In the genomic region with DNA sequence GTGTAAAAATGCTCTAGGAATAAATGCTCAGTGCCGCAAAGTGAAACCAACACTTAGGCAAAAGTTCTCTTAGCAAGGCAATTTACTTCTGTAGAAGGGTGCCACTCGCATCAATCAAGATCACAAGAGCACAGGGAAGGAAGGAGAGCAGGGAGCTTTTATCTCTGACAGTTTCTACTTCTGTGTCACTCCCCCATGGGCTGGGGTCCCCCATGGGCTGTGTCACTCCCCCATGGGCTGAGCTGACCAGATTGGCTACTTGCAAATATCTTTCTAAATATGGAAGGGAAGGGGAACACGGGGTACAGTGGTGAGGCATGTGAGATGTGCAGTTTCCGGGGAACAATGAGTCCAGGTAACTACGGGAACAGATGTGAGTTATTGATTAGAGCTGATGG, we compare ENCODE assay signal across 1 cellular context.
TF ChIP-seq lines count a peak whose summit lies in the region.

No MANE protein-coding gene starts in this region.

TF ChIP-seq in H1, 55 proteins besides CTCF, POLR2A, EP300 and RAD21:
- TF ChIP-seq SIRT6 (IDR thresholded peaks at IDR 0.05; ENCODE audit: low read length) (no peak), CREB1 (IDR thresholded peaks at IDR 0.05) (no peak), JUND (IDR thresholded peaks at IDR 0.05; ENCODE audit: low read length) (no peak), CTBP2 (IDR thresholded peaks at IDR 0.05; ENCODE audit: borderline replicate concordance, insufficient read depth, insufficient read length, low read length) (no peak), POU5F1 (IDR thresholded peaks at IDR 0.05; ENCODE audit: low read depth, low read length) (no peak), RFX5 (IDR thresholded peaks at IDR 0.05; ENCODE audit: borderline replicate concordance, low read depth, low read length) (no peak), BACH1 (IDR thresholded peaks at IDR 0.05; ENCODE audit: low read length) (no peak), CBX8 (IDR thresholded peaks at IDR 0.05; ENCODE audit: borderline replicate concordance, low read depth, low read length) (no peak), HDAC2 (IDR thresholded peaks at IDR 0.05; ENCODE audit: borderline replicate concordance in 1 of 2, low read depth in 2 of 2, low read length in 2 of 2) (no peak)
- TF ChIP-seq, protein P1, sequence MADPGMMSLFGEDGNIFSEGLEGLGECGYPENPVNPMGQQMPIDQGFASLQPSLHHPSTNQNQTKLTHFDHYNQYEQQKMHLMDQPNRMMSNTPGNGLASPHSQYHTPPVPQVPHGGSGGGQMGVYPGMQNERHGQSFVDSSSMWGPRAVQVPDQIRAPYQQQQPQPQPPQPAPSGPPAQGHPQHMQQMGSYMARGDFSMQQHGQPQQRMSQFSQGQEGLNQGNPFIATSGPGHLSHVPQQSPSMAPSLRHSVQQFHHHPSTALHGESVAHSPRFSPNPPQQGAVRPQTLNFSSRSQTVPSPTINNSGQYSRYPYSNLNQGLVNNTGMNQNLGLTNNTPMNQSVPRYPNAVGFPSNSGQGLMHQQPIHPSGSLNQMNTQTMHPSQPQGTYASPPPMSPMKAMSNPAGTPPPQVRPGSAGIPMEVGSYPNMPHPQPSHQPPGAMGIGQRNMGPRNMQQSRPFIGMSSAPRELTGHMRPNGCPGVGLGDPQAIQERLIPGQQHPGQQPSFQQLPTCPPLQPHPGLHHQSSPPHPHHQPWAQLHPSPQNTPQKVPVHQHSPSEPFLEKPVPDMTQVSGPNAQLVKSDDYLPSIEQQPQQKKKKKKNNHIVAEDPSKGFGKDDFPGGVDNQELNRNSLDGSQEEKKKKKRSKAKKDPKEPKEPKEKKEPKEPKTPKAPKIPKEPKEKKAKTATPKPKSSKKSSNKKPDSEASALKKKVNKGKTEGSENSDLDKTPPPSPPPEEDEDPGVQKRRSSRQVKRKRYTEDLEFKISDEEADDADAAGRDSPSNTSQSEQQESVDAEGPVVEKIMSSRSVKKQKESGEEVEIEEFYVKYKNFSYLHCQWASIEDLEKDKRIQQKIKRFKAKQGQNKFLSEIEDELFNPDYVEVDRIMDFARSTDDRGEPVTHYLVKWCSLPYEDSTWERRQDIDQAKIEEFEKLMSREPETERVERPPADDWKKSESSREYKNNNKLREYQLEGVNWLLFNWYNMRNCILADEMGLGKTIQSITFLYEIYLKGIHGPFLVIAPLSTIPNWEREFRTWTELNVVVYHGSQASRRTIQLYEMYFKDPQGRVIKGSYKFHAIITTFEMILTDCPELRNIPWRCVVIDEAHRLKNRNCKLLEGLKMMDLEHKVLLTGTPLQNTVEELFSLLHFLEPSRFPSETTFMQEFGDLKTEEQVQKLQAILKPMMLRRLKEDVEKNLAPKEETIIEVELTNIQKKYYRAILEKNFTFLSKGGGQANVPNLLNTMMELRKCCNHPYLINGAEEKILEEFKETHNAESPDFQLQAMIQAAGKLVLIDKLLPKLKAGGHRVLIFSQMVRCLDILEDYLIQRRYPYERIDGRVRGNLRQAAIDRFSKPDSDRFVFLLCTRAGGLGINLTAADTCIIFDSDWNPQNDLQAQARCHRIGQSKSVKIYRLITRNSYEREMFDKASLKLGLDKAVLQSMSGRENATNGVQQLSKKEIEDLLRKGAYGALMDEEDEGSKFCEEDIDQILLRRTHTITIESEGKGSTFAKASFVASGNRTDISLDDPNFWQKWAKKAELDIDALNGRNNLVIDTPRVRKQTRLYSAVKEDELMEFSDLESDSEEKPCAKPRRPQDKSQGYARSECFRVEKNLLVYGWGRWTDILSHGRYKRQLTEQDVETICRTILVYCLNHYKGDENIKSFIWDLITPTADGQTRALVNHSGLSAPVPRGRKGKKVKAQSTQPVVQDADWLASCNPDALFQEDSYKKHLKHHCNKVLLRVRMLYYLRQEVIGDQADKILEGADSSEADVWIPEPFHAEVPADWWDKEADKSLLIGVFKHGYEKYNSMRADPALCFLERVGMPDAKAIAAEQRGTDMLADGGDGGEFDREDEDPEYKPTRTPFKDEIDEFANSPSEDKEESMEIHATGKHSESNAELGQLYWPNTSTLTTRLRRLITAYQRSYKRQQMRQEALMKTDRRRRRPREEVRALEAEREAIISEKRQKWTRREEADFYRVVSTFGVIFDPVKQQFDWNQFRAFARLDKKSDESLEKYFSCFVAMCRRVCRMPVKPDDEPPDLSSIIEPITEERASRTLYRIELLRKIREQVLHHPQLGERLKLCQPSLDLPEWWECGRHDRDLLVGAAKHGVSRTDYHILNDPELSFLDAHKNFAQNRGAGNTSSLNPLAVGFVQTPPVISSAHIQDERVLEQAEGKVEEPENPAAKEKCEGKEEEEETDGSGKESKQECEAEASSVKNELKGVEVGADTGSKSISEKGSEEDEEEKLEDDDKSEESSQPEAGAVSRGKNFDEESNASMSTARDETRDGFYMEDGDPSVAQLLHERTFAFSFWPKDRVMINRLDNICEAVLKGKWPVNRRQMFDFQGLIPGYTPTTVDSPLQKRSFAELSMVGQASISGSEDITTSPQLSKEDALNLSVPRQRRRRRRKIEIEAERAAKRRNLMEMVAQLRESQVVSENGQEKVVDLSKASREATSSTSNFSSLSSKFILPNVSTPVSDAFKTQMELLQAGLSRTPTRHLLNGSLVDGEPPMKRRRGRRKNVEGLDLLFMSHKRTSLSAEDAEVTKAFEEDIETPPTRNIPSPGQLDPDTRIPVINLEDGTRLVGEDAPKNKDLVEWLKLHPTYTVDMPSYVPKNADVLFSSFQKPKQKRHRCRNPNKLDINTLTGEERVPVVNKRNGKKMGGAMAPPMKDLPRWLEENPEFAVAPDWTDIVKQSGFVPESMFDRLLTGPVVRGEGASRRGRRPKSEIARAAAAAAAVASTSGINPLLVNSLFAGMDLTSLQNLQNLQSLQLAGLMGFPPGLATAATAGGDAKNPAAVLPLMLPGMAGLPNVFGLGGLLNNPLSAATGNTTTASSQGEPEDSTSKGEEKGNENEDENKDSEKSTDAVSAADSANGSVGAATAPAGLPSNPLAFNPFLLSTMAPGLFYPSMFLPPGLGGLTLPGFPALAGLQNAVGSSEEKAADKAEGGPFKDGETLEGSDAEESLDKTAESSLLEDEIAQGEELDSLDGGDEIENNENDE (IDR thresholded peaks at IDR 0.05; ENCODE audit: insufficient replicate concordance, low read length) = no peak
- TF ChIP-seq, protein P2, sequence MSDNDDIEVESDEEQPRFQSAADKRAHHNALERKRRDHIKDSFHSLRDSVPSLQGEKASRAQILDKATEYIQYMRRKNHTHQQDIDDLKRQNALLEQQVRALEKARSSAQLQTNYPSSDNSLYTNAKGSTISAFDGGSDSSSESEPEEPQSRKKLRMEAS (IDR thresholded peaks at IDR 0.05) = no peak
